In genomic region chr4:102819588-102820365, GRCh38 we compare ENCODE assay signal across 13 cellular contexts. TPM values are rescaled to one million over a fixed set of nuclear protein-coding genes. Genes with fewer than 3 reads are reported as not detected.
DNase-seq lines count a peak whose midpoint lies in the region; ATAC-seq, FAIRE-seq and TF ChIP-seq lines count a peak whose summit lies in the region.
"Had no signal": no experiment of that assay in that cellular context is flagged by ENCODE, and none has a peak within 500 bp of the region (broad histone marks: within the 10 kb centered on the region; RNA-seq: fewer than 3 reads in every experiment).

No MANE protein-coding gene starts in this region.

- H3K27ac ChIP-seq in small intestine (ENCODE audit: low read depth in 1 of 2, low read length in 1 of 2), result peak overlapping the region in 1 of 2 donors; percentile 27

- H3K9me3 Mint-ChIP-seq in activated T-helper 17 cell treated with anti-CD3 and anti-CD28 coated beads, Interleukin-2, amount 50 U/mL, for 72 hours, result no peaks in the 10 kb centered on the region
- no peaks in the 10 kb centered on the region for H3K9me3 Mint-ChIP-seq in glutamatergic neuron (ENCODE audit: unreplicated experiment)

- H3K36me3 ChIP-seq in small intestine (ENCODE audit: control insufficient read depth in 2 of 2, insufficient read depth in 2 of 2, low read length in 2 of 2), result no peaks in the 10 kb centered on the region

- no peaks in the 10 kb centered on the region for H3K27me3 ChIP-seq in small intestine (ENCODE audit: control insufficient read depth in 2 of 2, insufficient read depth in 2 of 2, low read length in 2 of 2)

- peaks cover 4 to 29% of the 10 kb centered on the region in 2 donors for H3K4me1 ChIP-seq in small intestine (ENCODE audit: control insufficient read depth in 2 of 2, insufficient read depth in 1 of 2, low read depth in 1 of 2, low read length in 1 of 2)

- peaks cover 53% of the 10 kb centered on the region for H3K4me1 Mint-ChIP-seq in activated T-helper 17 cell treated with anti-CD3 and anti-CD28 coated beads, Interleukin-2, amount 50 U/mL, for 72 hours
- H3K4me1 Mint-ChIP-seq in glutamatergic neuron (ENCODE audit: low read depth, unreplicated experiment), result peaks cover 30% of the 10 kb centered on the region

- H3K27me3 Mint-ChIP-seq in activated T-helper 17 cell treated with anti-CD3 and anti-CD28 coated beads, Interleukin-2, amount 50 U/mL, for 72 hours, result no peaks in the 10 kb centered on the region
- H3K27me3 Mint-ChIP-seq in glutamatergic neuron (ENCODE audit: unreplicated experiment), result no peaks in the 10 kb centered on the region

- TF ChIP-seq CTCF in glutamatergic neuron (IDR thresholded peaks at IDR 0.05; ENCODE audit: partially characterized antibody, unreplicated experiment), result no peak

- WGBS in small intestine, 3 donors, result 39 to 44% (median 41%) methylated on average over 8 of the region's 8 CpGs

- peak; percentile 69 to 75 for ATAC-seq in activated CD4-positive, CD25-positive, alpha-beta regulatory T cell treated with anti-CD3 and anti-CD28 coated beads, Interleukin-2, amount 50 U/mL, for 24 hours
- ATAC-seq in activated T-helper 17 cell treated with anti-CD3 and anti-CD28 coated beads, Interleukin-2, amount 50 U/mL, for 72 hours (replicated peaks), result peak; percentile 68

- no peak for FAIRE-seq in small intestine (lab: Jason Lieb, UNC)
- FAIRE-seq: A204.1 had no signal

- H3K36me3 Mint-ChIP-seq in activated T-helper 17 cell treated with anti-CD3 and anti-CD28 coated beads, Interleukin-2, amount 50 U/mL, for 72 hours (ENCODE audit: low read depth), result no peaks in the 10 kb centered on the region
- no peaks in the 10 kb centered on the region for H3K36me3 Mint-ChIP-seq in glutamatergic neuron (ENCODE audit: unreplicated experiment)

- no peak for DNase-seq in activated CD4-positive, CD25-positive, alpha-beta regulatory T cell (lab: John Stamatoyannopoulos, UW)
- no peak for DNase-seq in glutamatergic neuron
- DNase-seq in small intestine, result peak; percentile 28
- no peak for DNase-seq in Ammon's horn (ENCODE audit: low spot score)
- no peak for DNase-seq in OCI-M2 (lab: John Stamatoyannopoulos, UW; ENCODE audit: unreplicated experiment)
- no peak for DNase-seq in occipital lobe (lab: John Stamatoyannopoulos, UW)
- DNase-seq: cerebellar nuclear complex; H7; NCI-H446 treated with DMSO at 0.1 percent for 48 hours; stimulated activated CD4-positive, alpha-beta T cell treated with anti-CD3 and anti-CD28 coated beads, Interleukin-4, amount 100 ng/mL, for 1 hour had no signal

- H3K4me3 ChIP-seq in small intestine (ENCODE audit: low read depth in 1 of 2, low read length in 2 of 2), result no peak overlapping the region

- peak overlapping the region; percentile 76 for H3K27ac Mint-ChIP-seq in activated T-helper 17 cell treated with anti-CD3 and anti-CD28 coated beads, Interleukin-2, amount 50 U/mL, for 72 hours
- H3K27ac Mint-ChIP-seq in glutamatergic neuron (ENCODE audit: unreplicated experiment), result peak overlapping the region; percentile 2

- no peaks in the 10 kb centered on the region for H3K9me3 ChIP-seq in small intestine (ENCODE audit: control insufficient read depth, low read depth)

- no peak overlapping the region for H3K4me3 Mint-ChIP-seq in activated T-helper 17 cell treated with anti-CD3 and anti-CD28 coated beads, Interleukin-2, amount 50 U/mL, for 72 hours
- no peak overlapping the region for H3K4me3 Mint-ChIP-seq in glutamatergic neuron (ENCODE audit: unreplicated experiment)

RNA-seq across cellular contexts. Expression of gene UBE2D3, which starts 7.6 kb away (rescaled TPM):
- 100 to 1,000 TPM; 403 to 450 TPM for total RNA-seq in activated T-helper 17 cell treated with anti-CD3 and anti-CD28 coated beads, Interleukin-2, amount 50 U/mL, for 72 hours
- total RNA-seq in glutamatergic neuron (ENCODE audit: unreplicated experiment), result 261 TPM
- polyA plus RNA-seq in small intestine, result 100 to 1,000 TPM; 173 to 249 (median 232) TPM
- total RNA-seq in occipital lobe, result 288 TPM

RNA-seq across cellular contexts. Expression of gene CISD2, which starts 49.0 kb away (rescaled TPM):
- 10 to 100 TPM; 24.6 to 35.6 TPM for total RNA-seq in activated T-helper 17 cell treated with anti-CD3 and anti-CD28 coated beads, Interleukin-2, amount 50 U/mL, for 72 hours
- total RNA-seq in glutamatergic neuron (ENCODE audit: unreplicated experiment) (22.7 TPM), occipital lobe (54.3 TPM)
- polyA plus RNA-seq in small intestine, result 10 to 100 TPM; 25.7 to 39.8 (median 26.2) TPM

RNA-seq across cellular contexts. Expression of gene MANBA, which starts 59.0 kb away (rescaled TPM):
- 10 to 100 TPM in 1 of 2 donors, 1 to 10 TPM in 1; 10.0 to 13.6 TPM for total RNA-seq in activated T-helper 17 cell treated with anti-CD3 and anti-CD28 coated beads, Interleukin-2, amount 50 U/mL, for 72 hours
- total RNA-seq in glutamatergic neuron (ENCODE audit: unreplicated experiment), result 13.0 TPM
- polyA plus RNA-seq in small intestine, result 10 to 100 TPM in 1 of 3 donors, 1 to 10 TPM in 2; 4.7 to 11.7 (median 4.9) TPM
- total RNA-seq in occipital lobe, result 29.9 TPM
